Comparison of ENCODE assay signal across 1 cellular context in the genomic region with DNA sequence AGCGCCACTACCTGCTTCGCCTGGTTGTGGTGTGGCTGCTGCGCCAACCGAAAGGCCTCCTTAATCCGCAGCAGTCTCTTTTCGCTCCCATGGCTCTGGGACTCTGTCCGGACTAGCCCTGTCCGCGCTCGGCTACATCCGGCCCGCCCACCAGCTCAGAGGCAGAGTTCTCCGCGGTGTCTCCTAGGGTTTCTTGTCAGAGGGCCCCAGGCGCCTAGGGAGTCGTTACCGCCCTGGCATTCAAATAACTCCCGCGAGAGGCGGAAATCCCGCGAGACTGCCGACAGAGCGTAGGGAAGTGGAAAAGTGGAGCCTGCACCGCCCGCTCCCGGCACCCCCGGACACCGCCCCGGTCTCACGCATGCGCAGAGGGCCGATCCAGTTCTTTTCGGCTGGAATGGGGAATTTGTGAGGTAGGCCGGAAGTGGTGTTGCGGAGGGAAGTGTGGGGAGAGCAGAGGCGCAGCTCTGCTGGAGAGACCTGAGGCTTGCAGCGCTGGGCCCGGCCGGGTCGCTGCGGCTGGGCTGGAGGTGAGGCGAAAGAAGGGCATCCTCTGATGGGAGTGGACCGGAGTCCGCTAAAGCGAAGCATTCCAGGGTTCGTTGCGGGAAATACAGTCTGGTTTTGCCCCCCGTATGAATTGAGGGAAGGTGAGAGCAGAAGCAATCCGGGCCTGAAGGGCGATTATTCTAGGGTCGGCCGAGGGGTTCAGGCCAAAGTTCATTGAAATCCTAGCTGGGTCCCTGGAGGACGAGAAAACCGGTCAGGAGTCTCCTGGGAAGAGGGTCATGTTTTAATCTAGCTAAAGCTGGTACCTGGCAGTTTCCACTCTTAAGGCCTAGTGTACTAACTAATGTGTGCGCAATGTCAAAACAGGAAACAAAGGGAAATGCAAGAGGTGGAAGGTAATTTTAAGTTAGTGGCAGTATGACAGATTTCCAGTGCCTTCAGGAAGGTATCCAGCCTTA.
A peak's percentile ranks its signal among the peaks of the same experiment; 100 is the strongest.
TF ChIP-seq lines count a peak whose summit lies in the region.

TSS of gene FAM200B (plus strand) at position 456 of the 968 bp plus-strand sequence. CDS start 5,151 bp downstream, outside the sequence.

TF ChIP-seq in HepG2, 621 proteins besides CTCF, POLR2A, EP300 and RAD21 (continued from another document and continues in another):
- TF ChIP-seq, protein P1, sequence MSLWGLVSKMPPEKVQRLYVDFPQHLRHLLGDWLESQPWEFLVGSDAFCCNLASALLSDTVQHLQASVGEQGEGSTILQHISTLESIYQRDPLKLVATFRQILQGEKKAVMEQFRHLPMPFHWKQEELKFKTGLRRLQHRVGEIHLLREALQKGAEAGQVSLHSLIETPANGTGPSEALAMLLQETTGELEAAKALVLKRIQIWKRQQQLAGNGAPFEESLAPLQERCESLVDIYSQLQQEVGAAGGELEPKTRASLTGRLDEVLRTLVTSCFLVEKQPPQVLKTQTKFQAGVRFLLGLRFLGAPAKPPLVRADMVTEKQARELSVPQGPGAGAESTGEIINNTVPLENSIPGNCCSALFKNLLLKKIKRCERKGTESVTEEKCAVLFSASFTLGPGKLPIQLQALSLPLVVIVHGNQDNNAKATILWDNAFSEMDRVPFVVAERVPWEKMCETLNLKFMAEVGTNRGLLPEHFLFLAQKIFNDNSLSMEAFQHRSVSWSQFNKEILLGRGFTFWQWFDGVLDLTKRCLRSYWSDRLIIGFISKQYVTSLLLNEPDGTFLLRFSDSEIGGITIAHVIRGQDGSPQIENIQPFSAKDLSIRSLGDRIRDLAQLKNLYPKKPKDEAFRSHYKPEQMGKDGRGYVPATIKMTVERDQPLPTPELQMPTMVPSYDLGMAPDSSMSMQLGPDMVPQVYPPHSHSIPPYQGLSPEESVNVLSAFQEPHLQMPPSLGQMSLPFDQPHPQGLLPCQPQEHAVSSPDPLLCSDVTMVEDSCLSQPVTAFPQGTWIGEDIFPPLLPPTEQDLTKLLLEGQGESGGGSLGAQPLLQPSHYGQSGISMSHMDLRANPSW (CRISPR knock-in tag; IDR thresholded peaks at IDR 0.05; ENCODE audit: borderline replicate concordance): no peak; the same call in 1 of the 2 replicates
- TF ChIP-seq ZBTB25 (CRISPR knock-in tag; IDR thresholded peaks at IDR 0.05): peak; percentile 10
- no peak for TF ChIP-seq ZNF720 (CRISPR knock-in tag; IDR thresholded peaks at IDR 0.05)
- 0 out of 2 replicates have a peak, but pooled peaks have one; percentile 76 for TF ChIP-seq ARID2 (CRISPR knock-in tag; IDR thresholded peaks at IDR 0.05; ENCODE audit: borderline replicate concordance)
- peak; percentile 97 for TF ChIP-seq ZFX (CRISPR knock-in tag; IDR thresholded peaks at IDR 0.05; ENCODE audit: low read depth)
- no peak for TF ChIP-seq ZNF644 (CRISPR knock-in tag; IDR thresholded peaks at IDR 0.05; ENCODE audit: low read depth)
- peak; percentile 90 for TF ChIP-seq YEATS4 (CRISPR knock-in tag; IDR thresholded peaks at IDR 0.05; ENCODE audit: borderline replicate concordance)
- peak; percentile 37; the same call in 1 of the 2 replicates for TF ChIP-seq SMAD3 (CRISPR knock-in tag; IDR thresholded peaks at IDR 0.05)
- no peak for TF ChIP-seq ATF3 (CRISPR knock-in tag; IDR thresholded peaks at IDR 0.05)
- TF ChIP-seq PTBP1 (IDR thresholded peaks at IDR 0.05; ENCODE audit: low read depth, low read length, poor library complexity, severe bottlenecking): no peak
- TF ChIP-seq, protein P2, sequence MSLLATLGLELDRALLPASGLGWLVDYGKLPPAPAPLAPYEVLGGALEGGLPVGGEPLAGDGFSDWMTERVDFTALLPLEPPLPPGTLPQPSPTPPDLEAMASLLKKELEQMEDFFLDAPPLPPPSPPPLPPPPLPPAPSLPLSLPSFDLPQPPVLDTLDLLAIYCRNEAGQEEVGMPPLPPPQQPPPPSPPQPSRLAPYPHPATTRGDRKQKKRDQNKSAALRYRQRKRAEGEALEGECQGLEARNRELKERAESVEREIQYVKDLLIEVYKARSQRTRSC (CRISPR knock-in tag; IDR thresholded peaks at IDR 0.05; ENCODE audit: low read depth): 0 out of 2 replicates have a peak, but pooled peaks have one; percentile 80
- no peak for TF ChIP-seq ZNF614 (CRISPR knock-in tag; IDR thresholded peaks at IDR 0.05; ENCODE audit: borderline replicate concordance)
- TF ChIP-seq ZNF121 (CRISPR knock-in tag; IDR thresholded peaks at IDR 0.05): no peak
- TF ChIP-seq UBTF (CRISPR knock-in tag; IDR thresholded peaks at IDR 0.05): peak; percentile 95
- TF ChIP-seq ERF (CRISPR knock-in tag; IDR thresholded peaks at IDR 0.05): peak; percentile 83
- TF ChIP-seq SCMH1 (CRISPR knock-in tag; IDR thresholded peaks at IDR 0.05; ENCODE audit: borderline replicate concordance): no peak
- TF ChIP-seq, protein P3, sequence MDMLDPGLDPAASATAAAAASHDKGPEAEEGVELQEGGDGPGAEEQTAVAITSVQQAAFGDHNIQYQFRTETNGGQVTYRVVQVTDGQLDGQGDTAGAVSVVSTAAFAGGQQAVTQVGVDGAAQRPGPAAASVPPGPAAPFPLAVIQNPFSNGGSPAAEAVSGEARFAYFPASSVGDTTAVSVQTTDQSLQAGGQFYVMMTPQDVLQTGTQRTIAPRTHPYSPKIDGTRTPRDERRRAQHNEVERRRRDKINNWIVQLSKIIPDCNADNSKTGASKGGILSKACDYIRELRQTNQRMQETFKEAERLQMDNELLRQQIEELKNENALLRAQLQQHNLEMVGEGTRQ (IDR thresholded peaks at IDR 0.05; ENCODE audit: low read depth, low read length): no peak
- TF ChIP-seq, protein P3 (CRISPR knock-in tag; IDR thresholded peaks at IDR 0.05; ENCODE audit: borderline replicate concordance): no peak
- no peak for TF ChIP-seq ZNF362 (CRISPR knock-in tag; IDR thresholded peaks at IDR 0.05; ENCODE audit: borderline replicate concordance)
- no peak for TF ChIP-seq RFXANK (CRISPR knock-in tag; IDR thresholded peaks at IDR 0.05)
- peak; percentile 96 for TF ChIP-seq TEAD3 (CRISPR knock-in tag; optimal IDR thresholded peaks at IDR 0.05; ENCODE audit: borderline replicate concordance)
- TF ChIP-seq, protein P4, sequence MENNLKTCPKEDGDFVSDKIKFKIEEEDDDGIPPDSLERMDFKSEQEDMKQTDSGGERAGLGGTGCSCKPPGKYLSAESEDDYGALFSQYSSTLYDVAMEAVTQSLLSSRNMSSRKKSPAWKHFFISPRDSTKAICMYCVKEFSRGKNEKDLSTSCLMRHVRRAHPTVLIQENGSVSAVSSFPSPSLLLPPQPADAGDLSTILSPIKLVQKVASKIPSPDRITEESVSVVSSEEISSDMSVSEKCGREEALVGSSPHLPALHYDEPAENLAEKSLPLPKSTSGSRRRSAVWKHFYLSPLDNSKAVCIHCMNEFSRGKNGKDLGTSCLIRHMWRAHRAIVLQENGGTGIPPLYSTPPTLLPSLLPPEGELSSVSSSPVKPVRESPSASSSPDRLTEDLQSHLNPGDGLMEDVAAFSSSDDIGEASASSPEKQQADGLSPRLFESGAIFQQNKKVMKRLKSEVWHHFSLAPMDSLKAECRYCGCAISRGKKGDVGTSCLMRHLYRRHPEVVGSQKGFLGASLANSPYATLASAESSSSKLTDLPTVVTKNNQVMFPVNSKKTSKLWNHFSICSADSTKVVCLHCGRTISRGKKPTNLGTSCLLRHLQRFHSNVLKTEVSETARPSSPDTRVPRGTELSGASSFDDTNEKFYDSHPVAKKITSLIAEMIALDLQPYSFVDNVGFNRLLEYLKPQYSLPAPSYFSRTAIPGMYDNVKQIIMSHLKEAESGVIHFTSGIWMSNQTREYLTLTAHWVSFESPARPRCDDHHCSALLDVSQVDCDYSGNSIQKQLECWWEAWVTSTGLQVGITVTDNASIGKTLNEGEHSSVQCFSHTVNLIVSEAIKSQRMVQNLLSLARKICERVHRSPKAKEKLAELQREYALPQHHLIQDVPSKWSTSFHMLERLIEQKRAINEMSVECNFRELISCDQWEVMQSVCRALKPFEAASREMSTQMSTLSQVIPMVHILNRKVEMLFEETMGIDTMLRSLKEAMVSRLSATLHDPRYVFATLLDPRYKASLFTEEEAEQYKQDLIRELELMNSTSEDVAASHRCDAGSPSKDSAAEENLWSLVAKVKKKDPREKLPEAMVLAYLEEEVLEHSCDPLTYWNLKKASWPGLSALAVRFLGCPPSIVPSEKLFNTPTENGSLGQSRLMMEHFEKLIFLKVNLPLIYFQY (CRISPR knock-in tag; IDR thresholded peaks at IDR 0.05; ENCODE audit: borderline replicate concordance): peak; percentile 61; the same call in 1 of the 2 replicates
- no peak; the same call in 1 of the 2 replicates for TF ChIP-seq ZNF468 (CRISPR knock-in tag; IDR thresholded peaks at IDR 0.05)
- TF ChIP-seq PRPF4 (IDR thresholded peaks at IDR 0.05; ENCODE audit: low read depth, low read length, poor library complexity, severe bottlenecking): no peak
- TF ChIP-seq ZNF7 (CRISPR knock-in tag; IDR thresholded peaks at IDR 0.05): no peak
- TF ChIP-seq PLRG1 (conservative IDR thresholded peaks at IDR 0.05): no peak
- TF ChIP-seq, protein P5, sequence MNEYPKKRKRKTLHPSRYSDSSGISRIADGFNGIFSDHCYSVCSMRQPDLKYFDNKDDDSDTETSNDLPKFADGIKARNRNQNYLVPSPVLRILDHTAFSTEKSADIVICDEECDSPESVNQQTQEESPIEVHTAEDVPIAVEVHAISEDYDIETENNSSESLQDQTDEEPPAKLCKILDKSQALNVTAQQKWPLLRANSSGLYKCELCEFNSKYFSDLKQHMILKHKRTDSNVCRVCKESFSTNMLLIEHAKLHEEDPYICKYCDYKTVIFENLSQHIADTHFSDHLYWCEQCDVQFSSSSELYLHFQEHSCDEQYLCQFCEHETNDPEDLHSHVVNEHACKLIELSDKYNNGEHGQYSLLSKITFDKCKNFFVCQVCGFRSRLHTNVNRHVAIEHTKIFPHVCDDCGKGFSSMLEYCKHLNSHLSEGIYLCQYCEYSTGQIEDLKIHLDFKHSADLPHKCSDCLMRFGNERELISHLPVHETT (CRISPR knock-in tag; conservative IDR thresholded peaks at IDR 0.05): peak; percentile 40; the same call in 1 of the 2 replicates
- TF ChIP-seq, protein P6, sequence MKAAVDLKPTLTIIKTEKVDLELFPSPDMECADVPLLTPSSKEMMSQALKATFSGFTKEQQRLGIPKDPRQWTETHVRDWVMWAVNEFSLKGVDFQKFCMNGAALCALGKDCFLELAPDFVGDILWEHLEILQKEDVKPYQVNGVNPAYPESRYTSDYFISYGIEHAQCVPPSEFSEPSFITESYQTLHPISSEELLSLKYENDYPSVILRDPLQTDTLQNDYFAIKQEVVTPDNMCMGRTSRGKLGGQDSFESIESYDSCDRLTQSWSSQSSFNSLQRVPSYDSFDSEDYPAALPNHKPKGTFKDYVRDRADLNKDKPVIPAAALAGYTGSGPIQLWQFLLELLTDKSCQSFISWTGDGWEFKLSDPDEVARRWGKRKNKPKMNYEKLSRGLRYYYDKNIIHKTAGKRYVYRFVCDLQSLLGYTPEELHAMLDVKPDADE (CRISPR knock-in tag; IDR thresholded peaks at IDR 0.05): peak; percentile 60; the same call in 1 of the 2 replicates
